Comparison of ENCODE assay signal across 1 cellular context in genomic region chr17:82754297-82755208, GRCh38.
A peak's percentile ranks its signal among the peaks of the same experiment; 100 is the strongest.
TF ChIP-seq lines count a peak whose summit lies in the region.

No MANE protein-coding gene starts in this region.

TF ChIP-seq in K562, 482 proteins besides CTCF, POLR2A, EP300 and RAD21 (continued from another document):
- TF ChIP-seq PRDM10 (IDR thresholded peaks at IDR 0.05; ENCODE audit: partially characterized antibody) (peak; percentile 74), CREM (IDR thresholded peaks at IDR 0.05; ENCODE audit: low read depth) (peak; percentile 54; the same call in 1 of the 2 replicates), TRIM28 (IDR thresholded peaks at IDR 0.05) (no peak), MYBL2 (IDR thresholded peaks at IDR 0.05; ENCODE audit: low read depth) (peak; percentile 84), MYBL2 (CRISPR knock-in tag; IDR thresholded peaks at IDR 0.05; ENCODE audit: borderline replicate concordance) (no peak), FOS (IDR thresholded peaks at IDR 0.05; ENCODE audit: extremely low read depth, insufficient read length) (peak; percentile 74), MTA2 (IDR thresholded peaks at IDR 0.05; ENCODE audit: low read depth) (no peak), USF1 (CRISPR knock-in tag; IDR thresholded peaks at IDR 0.05) (peak; percentile 87)
